ENCODE assay signal across 11 cellular contexts in the genomic region with DNA sequence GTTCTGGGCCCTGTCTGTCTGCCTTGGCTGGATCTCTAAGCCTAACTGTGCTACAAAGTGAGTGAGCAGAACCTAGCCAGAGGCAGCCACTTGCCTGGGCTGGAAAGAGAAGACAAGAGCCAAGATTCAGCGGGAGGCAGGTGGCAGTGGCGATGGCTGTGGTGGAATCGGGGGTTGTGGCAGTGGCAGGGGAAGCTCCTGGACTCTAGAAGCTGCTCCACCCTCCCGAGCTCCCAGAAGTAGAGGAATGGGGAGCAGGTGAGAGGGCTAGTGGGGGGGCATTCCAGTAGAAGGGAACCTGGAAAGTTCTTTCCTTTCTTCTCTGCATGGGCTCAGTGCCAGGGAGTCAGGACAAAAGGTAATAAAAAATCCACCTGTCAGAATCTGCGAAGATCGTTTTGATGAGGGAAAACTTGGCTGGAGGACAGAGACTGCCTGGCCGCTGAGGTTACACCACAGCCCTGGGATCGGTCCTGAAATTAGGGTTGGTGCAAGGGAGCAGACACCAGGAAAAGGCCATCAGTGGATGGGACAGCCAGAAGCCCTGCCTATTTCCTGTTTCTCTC. TPM values are rescaled to one million over a fixed set of nuclear protein-coding genes. Genes with fewer than 3 reads are reported as not detected.
DNase-seq lines count a peak whose midpoint lies in the region; ATAC-seq and TF ChIP-seq lines count a peak whose summit lies in the region.
"Had no signal": no experiment of that assay in that cellular context is flagged by ENCODE, and none has a peak within 500 bp of the region (broad histone marks: within the 10 kb centered on the region; RNA-seq: fewer than 3 reads in every experiment).

No MANE protein-coding gene starts in this region.

- intact Hi-C loops in CD4-positive, alpha-beta memory T cell (cut with micrococcal nuclease), result no loop called here

- H3K36me3 Mint-ChIP-seq in CD4-positive, alpha-beta memory T cell, result peaks cover 3 to 4% of the 10 kb centered on the region in 2 donors
- peaks cover 5% of the 10 kb centered on the region; the same call in 1 of the 2 replicates for H3K36me3 Mint-ChIP-seq in HFFc6 (ENCODE audit: low read depth)

- peak overlapping the region in 5 of 7 donors; percentile 13 to 86 (median 43) for H3K27ac Mint-ChIP-seq in CD4-positive, alpha-beta memory T cell
- no peak overlapping the region for H3K27ac Mint-ChIP-seq in HFFc6

- peak overlapping the region in 6 of 8 donors; percentile 31 to 87 (median 64) for H3K4me3 Mint-ChIP-seq in CD4-positive, alpha-beta memory T cell
- peak overlapping the region; percentile 90 for H3K4me3 Mint-ChIP-seq in HFFc6

- H3K4me2 ChIP-seq in parathyroid adenoma (ENCODE audit: low read length), result peak overlapping the region; percentile 59

- no peak overlapping the region for H3K4me3 ChIP-seq in CD4-positive, alpha-beta memory T cell (ENCODE audit: low read length in 2 of 2)
- H3K4me3 ChIP-seq in coronary artery (peak overlapping the region; percentile 99), parathyroid adenoma (ENCODE audit: low read depth, low read length) (peak overlapping the region; percentile 76)

- H3K27me3 Mint-ChIP-seq in CD4-positive, alpha-beta memory T cell, result no peaks in the 10 kb centered on the region
- H3K27me3 Mint-ChIP-seq in HFFc6 (ENCODE audit: insufficient read depth), result no peaks in the 10 kb centered on the region

- no peaks in the 10 kb centered on the region for H3K9me3 ChIP-seq in CD4-positive, alpha-beta memory T cell (ENCODE audit: control insufficient read depth in 1 of 2, low read length in 2 of 2)
- H3K9me3 ChIP-seq in parathyroid adenoma (ENCODE audit: control insufficient read depth, low read length), result no peaks in the 10 kb centered on the region

- no peak overlapping the region for H3K9ac ChIP-seq in parathyroid adenoma

- TF ChIP-seq CTCF in HFFc6 (IDR thresholded peaks at IDR 0.05), result no peak
- TF ChIP-seq CTCF in coronary artery (IDR thresholded peaks at IDR 0.05), result no peak
- TF ChIP-seq CTCF in parathyroid adenoma (IDR thresholded peaks at IDR 0.05), result no peak

- peaks cover 8% of the 10 kb centered on the region for H3K79me2 ChIP-seq in parathyroid adenoma

- H3K36me3 ChIP-seq in CD4-positive, alpha-beta memory T cell (ENCODE audit: insufficient read depth, low read length), result no peaks in the 10 kb centered on the region
- H3K36me3 ChIP-seq in parathyroid adenoma (ENCODE audit: control insufficient read depth, insufficient read depth, low read length), result no peaks in the 10 kb centered on the region
- H3K36me3 ChIP-seq: cardiac muscle cell had no signal

- peaks cover 28% of the 10 kb centered on the region for H3K4me1 ChIP-seq in CD4-positive, alpha-beta memory T cell (ENCODE audit: insufficient read depth, low read length)
- H3K4me1 ChIP-seq in parathyroid adenoma, result no peaks in the 10 kb centered on the region

- DNase-seq in CD4-positive, alpha-beta memory T cell, result no peak
- DNase-seq in HFFc6 (no peak), coronary artery (ENCODE audit: low spot score) (no peak), HuH-7 (ENCODE audit: low spot score) (no peak), NK-92 (lab: John Stamatoyannopoulos, UW; ENCODE audit: unreplicated experiment) (no peak)
- DNase-seq: activated CD4-positive, alpha-beta T cell treated with anti-CD3 and anti-CD28 coated beads for 1 hour; hippocampal formation; nucleus accumbens had no signal

- CTCF ChIA-PET in CD4-positive, alpha-beta memory T cell (lab: Charles Lee; ENCODE audit: partially characterized antibody), result no interaction called here

- no peak for ATAC-seq in GM18502 (IDR thresholded peaks at IDR 0.05; ENCODE audit: poor library complexity, unreplicated experiment)

- no peak overlapping the region for H3K27ac ChIP-seq in CD4-positive, alpha-beta memory T cell (ENCODE audit: low read depth, low read length)
- H3K27ac ChIP-seq in coronary artery (peak overlapping the region in 1 of 2 donors; percentile 91), parathyroid adenoma (no peak overlapping the region)
- H3K27ac ChIP-seq: cardiac muscle cell had no signal

- peaks cover 10 to 31% (median 20%) of the 10 kb centered on the region in 4 donors for H3K4me1 Mint-ChIP-seq in CD4-positive, alpha-beta memory T cell
- H3K4me1 Mint-ChIP-seq in HFFc6 (ENCODE audit: low read depth), result peaks cover 20% of the 10 kb centered on the region

- POLR2A ChIA-PET in CD4-positive, alpha-beta memory T cell (lab: Charles Lee; ENCODE audit: partially characterized antibody), result interaction anchor here (1.1 to 4.5 kb wide), 2 partner anchors 28 to 81 kb away, joined by 5 to 22 read pairs; a partner anchor contains a TSS

- no peak overlapping the region for H2AFZ ChIP-seq in parathyroid adenoma

- no peaks in the 10 kb centered on the region for H3K27me3 ChIP-seq in CD4-positive, alpha-beta memory T cell (ENCODE audit: insufficient read depth, low read length)
- H3K27me3 ChIP-seq in parathyroid adenoma (ENCODE audit: control insufficient read depth, insufficient read depth, low read length), result no peaks in the 10 kb centered on the region
- H3K27me3 ChIP-seq: cardiac muscle cell had no signal

- no peaks in the 10 kb centered on the region for H3K9me3 Mint-ChIP-seq in CD4-positive, alpha-beta memory T cell
- no peaks in the 10 kb centered on the region for H3K9me3 Mint-ChIP-seq in HFFc6

RNA-seq across cellular contexts. Expression of a gene that starts 1.7 kb away (rescaled TPM):
- total RNA-seq in CD4-positive, alpha-beta memory T cell, result 10 to 100 TPM; 11.2 to 12.4 TPM
- polyA plus RNA-seq in CD4-positive, alpha-beta memory T cell, result 10 to 100 TPM in 1 of 2 donors, 1 to 10 TPM in 1; 8.7 to 21.0 TPM
- total RNA-seq in HFFc6 (2021; fragmentation: NEBNext Ultra II Directional; extraction: Animal tissue kit (Norgen Biotek cat#: 25700)), result 10 to 100 TPM; 35.5 to 50.2 (median 42.6) TPM

RNA-seq across cellular contexts. Expression of a gene that starts 2.3 kb away (rescaled TPM):
- 10 to 100 TPM; 49.0 to 51.3 TPM for total RNA-seq in CD4-positive, alpha-beta memory T cell
- 10 to 100 TPM; 10.8 to 14.1 TPM for polyA plus RNA-seq in CD4-positive, alpha-beta memory T cell
- 100 to 1,000 TPM; 153 to 170 (median 162) TPM for total RNA-seq in HFFc6 (2021; fragmentation: NEBNext Ultra II Directional; extraction: Animal tissue kit (Norgen Biotek cat#: 25700))

RNA-seq across cellular contexts. Expression of a gene that starts 28.0 kb away (rescaled TPM):
- 10 to 100 TPM; 11.4 to 13.0 TPM for total RNA-seq in CD4-positive, alpha-beta memory T cell
- 10 to 100 TPM; 10.1 to 12.8 TPM for polyA plus RNA-seq in CD4-positive, alpha-beta memory T cell
- 10 to 100 TPM; 13.9 to 20.8 (median 15.6) TPM for total RNA-seq in HFFc6 (2021; fragmentation: NEBNext Ultra II Directional; extraction: Animal tissue kit (Norgen Biotek cat#: 25700))

Comparison
In these comparisons a context has a peak if more than half of its experiments do, and no peak if none do; other contexts are left out.
1. H3K4me3 ChIP-seq: peak in coronary artery (single experiment) and parathyroid adenoma (single experiment); none in CD4-positive, alpha-beta memory T cell (0 of 2).